8 cellular contexts compared by ENCODE assay signal in the genomic region with DNA sequence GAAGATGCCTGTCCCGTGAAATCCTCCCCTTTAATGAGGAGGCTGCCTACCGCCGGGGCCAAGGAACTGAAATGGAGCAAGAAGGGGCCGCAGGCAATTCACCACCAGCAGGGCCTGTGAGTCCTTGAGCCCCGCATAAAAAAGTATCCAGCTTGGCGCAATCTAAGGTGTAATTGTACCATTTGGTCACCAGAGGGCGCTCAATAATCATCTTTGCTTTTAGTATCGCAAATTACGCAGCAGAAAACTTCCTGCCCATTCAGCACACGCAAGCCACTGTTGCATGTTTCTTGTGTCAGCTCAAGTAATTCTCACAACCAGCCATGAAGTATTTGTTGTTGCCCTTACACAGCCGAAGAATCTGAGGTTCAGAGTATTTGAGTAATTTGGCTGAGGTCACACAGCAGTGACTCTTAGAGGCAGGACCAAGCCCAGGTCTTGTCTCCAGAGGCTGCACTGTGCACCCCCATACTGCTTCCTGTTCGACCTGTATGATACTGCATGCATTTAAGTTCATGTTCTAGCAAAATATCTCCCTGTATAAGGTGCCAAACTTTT. TPM values are rescaled to one million over a fixed set of nuclear protein-coding genes. Genes with fewer than 3 reads are reported as not detected.
DNase-seq lines count a peak whose midpoint lies in the region; ATAC-seq, FAIRE-seq and TF ChIP-seq lines count a peak whose summit lies in the region.

No MANE protein-coding gene starts in this region.

- WGBS in K562 (ENCODE audit: insufficient coverage, low coverage, missing lambda C conversion rate): 2% methylated on average over 12 of the region's 12 CpGs
- no CpG with 5 or more reads among the region's 12 CpGs for WGBS in iPS DF 6.9 (ENCODE audit: insufficient coverage, insufficient read length)

- FAIRE-seq in K562 (lab: Jason Lieb, UNC): peak; percentile 98

- peak; percentile 87 for TF ChIP-seq CTCF in CD4-positive, alpha-beta T cell (IDR thresholded peaks at IDR 0.05)
- peak; percentile 66 to 82 (median 79) for TF ChIP-seq CTCF in K562 (IDR thresholded peaks at IDR 0.05 in 2 of 3, conservative IDR thresholded peaks at IDR 0.05 in 1 of 3; ENCODE audit: insufficient read depth in 2 of 3, low read depth in 1 of 3, low read length in 3 of 3)

- peak; percentile 81 to 86 for TF ChIP-seq RAD21 in K562 (CRISPR knock-in tag; conservative IDR thresholded peaks at IDR 0.05 in 1 of 2, IDR thresholded peaks at IDR 0.05 in 1 of 2)

- DNase-seq in CD4-positive, alpha-beta T cell: peak in 9 of 10 experiments; percentile 39 to 58 (median 47)
- DNase-seq in HAP-1 (ENCODE audit: low spot score in 2 of 2) (peak; percentile 68 to 79), NCI-H2081 treated with DMSO at 0.1 percent for 48 hours (lab: John Stamatoyannopoulos, UW) (peak; percentile 14), T-helper 22 cell (ENCODE audit: low read depth) (peak; percentile 24), K562 (ENCODE audit: extremely low read depth in 1 of 4, low spot score in 3 of 4) (peak in 3 of 4 experiments; percentile 31 to 87 (median 42)), iPS DF 6.9 (ENCODE audit: low read depth, low spot score) (peak; percentile 77)

- H3K27ac ChIP-seq in CD4-positive, alpha-beta T cell (ENCODE audit: low read depth, low read length): no peak overlapping the region
- H3K27ac ChIP-seq in K562 (ENCODE audit: extremely low read depth, low read depth, low read length) (peak overlapping the region; percentile 99), iPS DF 6.9 (ENCODE audit: low read length) (no peak overlapping the region)

- in situ Hi-C loops in HAP-1 (cut with MboI; ENCODE audit: low sequenced_read_pairs) (no loop called here), K562 (cut with MboI) (loop anchor here (10.0 kb wide), 1 partner anchor 607 kb away; a partner anchor contains a TSS)

- POLR2A ChIA-PET in CD4-positive, alpha-beta T cell (lab: Charles Lee): interaction anchor here (0.5 to 5.2 kb wide), 28 partner anchors 14 to 1626 kb away, joined by 3 to 79 read pairs (median 6); a partner anchor contains a TSS
- POLR2A ChIA-PET in K562 (lab: Yijun Ruan, JAX): interaction anchor here (0.6 to 1.5 kb wide), 6 partner anchors 56 to 260 kb away, joined by 3 to 9 read pairs (median 4); no protein-coding TSS in a partner anchor

- H3K36me3 ChIP-seq in HAP-1 (replicated peaks): no peaks in the 10 kb centered on the region
- no peaks in the 10 kb centered on the region for H3K36me3 ChIP-seq in K562 (ENCODE audit: control insufficient read depth, insufficient read depth, low read length)
- no peaks in the 10 kb centered on the region for H3K36me3 ChIP-seq in iPS DF 6.9 (ENCODE audit: control insufficient read depth, insufficient read depth, low read length)
- no peaks in the 10 kb centered on the region for H3K36me3 ChIP-seq in skeletal muscle satellite cell (ENCODE audit: insufficient read depth, low read length)

- H3K4me3 Mint-ChIP-seq in CD4-positive, alpha-beta T cell: peak overlapping the region; percentile 30

- H3K9ac ChIP-seq in K562 (ENCODE audit: insufficient read depth in 1 of 2, low read depth in 2 of 2, low read length in 2 of 2) (peak overlapping the region; percentile 58 to 86; a peak in 3 of 4 replicates), skeletal muscle satellite cell (ENCODE audit: low read depth, low read length) (no peak overlapping the region)

- H3K9me3 ChIP-seq in CD4-positive, alpha-beta T cell (ENCODE audit: control insufficient read depth, low read length): no peaks in the 10 kb centered on the region
- H3K9me3 ChIP-seq in HAP-1 (no peaks in the 10 kb centered on the region), K562 (replicated peaks; ENCODE audit: control insufficient read depth, insufficient read depth, low read depth, low read length) (0 out of 2 replicates have a peak, but pooled peaks cover 2% of the 10 kb centered on the region), iPS DF 6.9 (ENCODE audit: control insufficient read depth, insufficient read depth, low read length) (peaks cover 1% of the 10 kb centered on the region; the same call in 1 of the 2 replicates), skeletal muscle satellite cell (replicated peaks; ENCODE audit: low read length) (no peaks in the 10 kb centered on the region)

- TF ChIP-seq POLR2A in K562 (conservative IDR thresholded peaks at IDR 0.05): no peak

- peaks cover 3% of the 10 kb centered on the region for H3K4me1 ChIP-seq in HAP-1
- peaks cover 41 to 56% of the 10 kb centered on the region in 2 experiments for H3K4me1 ChIP-seq in K562 (replicated peaks in 1 of 2; ENCODE audit: control insufficient read depth in 2 of 2, insufficient read depth in 2 of 2, low read length in 2 of 2)
- no peaks in the 10 kb centered on the region for H3K4me1 ChIP-seq in iPS DF 6.9 (ENCODE audit: control insufficient read depth, insufficient read depth, low read length)
- peaks cover 9% of the 10 kb centered on the region for H3K4me1 ChIP-seq in skeletal muscle satellite cell (ENCODE audit: control insufficient read depth, insufficient read depth, low read length)

- H3K79me2 ChIP-seq in K562 (ENCODE audit: control insufficient read depth, insufficient read depth, low read length): 0 out of 3 replicates have a peak, but pooled peaks cover 3% of the 10 kb centered on the region

- no peaks in the 10 kb centered on the region for H4K20me1 ChIP-seq in K562 (replicated peaks; ENCODE audit: control insufficient read depth, insufficient read depth, low read length)

- peak overlapping the region; percentile 59 for H3K4me2 ChIP-seq in K562 (ENCODE audit: insufficient read depth, low read length)
- H3K4me2 ChIP-seq in skeletal muscle satellite cell (ENCODE audit: low read length): peak overlapping the region; percentile 57

- BruUV-seq in K562 (replicated peaks; lab: Mats Ljungman, UMichigan): no TSS peak

- no peaks in the 10 kb centered on the region for H3K27me3 ChIP-seq in CD4-positive, alpha-beta T cell (ENCODE audit: control insufficient read depth, insufficient read depth, low read length)
- no peaks in the 10 kb centered on the region for H3K27me3 ChIP-seq in HAP-1 (ENCODE audit: low read depth)
- H3K27me3 ChIP-seq in K562 (ENCODE audit: control insufficient read depth in 2 of 2, insufficient read depth in 2 of 2, low read length in 2 of 2): no peaks in the 10 kb centered on the region
- H3K27me3 ChIP-seq in iPS DF 6.9 (ENCODE audit: control insufficient read depth, insufficient read depth, low read length): no peaks in the 10 kb centered on the region; the same call in 1 of the 2 replicates
- H3K27me3 ChIP-seq in skeletal muscle satellite cell (ENCODE audit: control insufficient read depth, insufficient read depth, low read length): peaks cover 29% of the 10 kb centered on the region

- H3K9me3 Mint-ChIP-seq in CD4-positive, alpha-beta T cell: no peaks in the 10 kb centered on the region

- peak; percentile 64 for ATAC-seq in CD4-positive, alpha-beta T cell (ENCODE audit: poor library complexity)
- ATAC-seq in K562: peak; percentile 36
- ATAC-seq in HG02571 (IDR thresholded peaks at IDR 0.05; ENCODE audit: unreplicated experiment): no peak

- intact Hi-C loops in CD4-positive, alpha-beta T cell (cut with DNase I, micrococcal nuclease): loop anchor here (1.0 to 10.0 kb wide), 20 partner anchors 15 to 807 kb away; a partner anchor contains a TSS
- intact Hi-C loops in K562 (cut with micrococcal nuclease): loop anchor here (1.0 to 5.0 kb wide), 5 partner anchors 29 to 605 kb away; no protein-coding TSS in a partner anchor

- no peaks in the 10 kb centered on the region for H3K36me3 Mint-ChIP-seq in CD4-positive, alpha-beta T cell (ENCODE audit: low read depth)

- H2AFZ ChIP-seq in K562 (ENCODE audit: low read depth, low read length): peak overlapping the region; percentile 71

- H3K4me1 Mint-ChIP-seq in CD4-positive, alpha-beta T cell (ENCODE audit: low read depth): peaks cover 44% of the 10 kb centered on the region

- H3K27me3 Mint-ChIP-seq in CD4-positive, alpha-beta T cell: no peaks in the 10 kb centered on the region

- TF ChIP-seq EP300 in K562 (IDR thresholded peaks at IDR 0.05; ENCODE audit: low read length): peak; percentile 43; the same call in 1 of the 2 replicates

- H3K9me1 ChIP-seq in K562 (ENCODE audit: control insufficient read depth, insufficient read depth, low read length): no peaks in the 10 kb centered on the region

- CTCF ChIA-PET in CD4-positive, alpha-beta T cell (lab: Charles Lee): interaction anchor here (0.5 to 3.5 kb wide), 33 partner anchors 10 to 613 kb away, joined by 3 to 72 read pairs (median 4); a partner anchor contains a TSS
- CTCF ChIA-PET in K562 (lab: Yijun Ruan, JAX; ENCODE audit: low intra/inter-chr PET ratio): interaction anchor here (0.5 to 1.6 kb wide), 2 partner anchors 254 to 339 kb away, joined by 3 to 4 read pairs; no protein-coding TSS in a partner anchor

- peak overlapping the region; percentile 77 for H3K27ac Mint-ChIP-seq in CD4-positive, alpha-beta T cell

- H3K4me3 ChIP-seq in HAP-1 (no peak overlapping the region), K562 (no peak overlapping the region), iPS DF 6.9 (ENCODE audit: low read length) (no peak overlapping the region), skeletal muscle satellite cell (ENCODE audit: low read length) (no peak overlapping the region)

TF ChIP-seq in K562, 482 proteins besides CTCF, POLR2A, EP300 and RAD21 (continues in another document):
- TF ChIP-seq HNRNPLL (IDR thresholded peaks at IDR 0.05; ENCODE audit: low read depth, low read length, poor library complexity, severe bottlenecking): peak; percentile 95
- TF ChIP-seq SMC3 (conservative IDR thresholded peaks at IDR 0.05; ENCODE audit: insufficient read depth, low read depth, low read length): peak; percentile 41; the same call in 1 of the 2 replicates

RNA-seq across cellular contexts. Expression of a gene that starts 54.1 kb away (rescaled TPM):
- 100 to 1,000 TPM; 463 to 487 TPM for total RNA-seq in CD4-positive, alpha-beta T cell
- 275 and 554 TPM in 2 replicates for total RNA-seq in K562 (2011; cell fraction: chromatin; rRNA removed; ENCODE audit: low replicate concordance)
- total RNA-seq in K562 (2011; cell fraction: nucleolus; rRNA removed): 143 and 198 TPM in 2 replicates
- 367 and 537 TPM in 2 replicates for total RNA-seq in K562 (2011; cell fraction: nucleoplasm; rRNA removed)
- total RNA-seq in K562 (2014; rRNA removed): 263 and 295 TPM in 2 replicates
- 395 and 448 TPM in 2 replicates for total RNA-seq in K562 (2014; rRNA removed; fragmentation: Illumina TruSeq; extraction: Trizol)
- 284 and 309 TPM in 2 replicates for total RNA-seq in K562 (2015; rRNA removed; fragmentation: Illumina TruSeq; extraction: Trizol)
- total RNA-seq in K562 (2021): 395 and 398 TPM in 2 replicates
- 266 and 328 TPM in 2 replicates for polyA plus RNA-seq in K562 (2011; rRNA removed)
- polyA plus RNA-seq in K562 (2011; cell fraction: cytosol; rRNA removed): 100 and 189 TPM in 2 replicates
- 140 and 172 TPM in 2 replicates for polyA plus RNA-seq in K562 (2011; cell fraction: nucleus; rRNA removed)
- 237 and 317 TPM in 2 replicates for polyA plus RNA-seq in K562 (2012)
- polyA plus RNA-seq in K562 (2014; fragmentation: Illumina TruSeq; extraction: Trizol): 383 and 443 TPM in 2 replicates
- polyA plus RNA-seq in K562 (2014; fragmentation: Nextera tagmentation; extraction: Ambion mirVana): 100 to 1,000 TPM; 517 to 617 TPM
- 284 and 315 TPM in 2 replicates for polyA plus RNA-seq in K562 (2014; rRNA removed)
- polyA minus RNA-seq in K562 (2011; rRNA and poly(A)+ RNA removed): 312 and 332 TPM in 2 replicates
- 118 and 128 TPM in 2 replicates for polyA minus RNA-seq in K562 (2011; cell fraction: cytosol; rRNA and poly(A)+ RNA removed)
- polyA minus RNA-seq in K562 (2011; cell fraction: nucleus; rRNA and poly(A)+ RNA removed): 87.6 and 141 TPM in 2 replicates
- total RNA-seq in skeletal muscle satellite cell (2012; rRNA removed): 77.8 and 85.4 TPM in 2 replicates

Comparison
In these comparisons a context has a peak if more than half of its experiments do, and no peak if none do; other contexts are left out.
1. DNase-seq: peak in every context shown above with its lines; median percentile 77 in iPS DF 6.9; 74 in HAP-1; 47 in CD4-positive, alpha-beta T cell; 42 in K562; 24 in T-helper 22 cell; 14 in NCI-H2081 treated with DMSO at 0.1 percent for 48 hours.